24 cellular contexts compared by ENCODE assay signal in the genomic region with DNA sequence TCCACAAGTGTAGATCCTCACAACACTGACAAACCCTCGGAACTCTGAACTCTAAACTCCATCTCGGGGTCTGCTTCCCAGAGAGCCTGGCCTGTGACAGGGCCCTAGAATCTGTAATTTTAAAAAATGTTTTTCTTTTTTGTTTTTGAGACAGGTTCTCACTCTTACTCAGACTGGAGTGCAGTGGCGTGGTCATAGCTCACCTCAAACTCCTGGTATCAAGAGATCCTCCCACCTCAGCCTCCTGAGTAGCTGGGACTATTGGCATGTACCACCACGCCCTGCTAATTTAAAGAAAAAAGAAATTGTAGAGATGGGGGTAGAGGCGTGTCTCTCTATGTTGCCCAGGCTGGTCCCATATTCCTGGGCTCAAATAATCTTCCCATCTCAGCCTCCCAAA. TPM values are rescaled to one million over a fixed set of nuclear protein-coding genes. Genes with fewer than 3 reads are reported as not detected.
A peak's percentile ranks its signal among the peaks of the same experiment; 100 is the strongest.
DNase-seq lines count a peak whose midpoint lies in the region; ATAC-seq lines count a peak whose summit lies in the region.
"Had no signal": no experiment of that assay in that cellular context is flagged by ENCODE, and none has a peak within 500 bp of the region (broad histone marks: within the 10 kb centered on the region; RNA-seq: fewer than 3 reads in every experiment).

No MANE protein-coding gene starts in this region.

- H3K36me3 Mint-ChIP-seq in activated CD8-positive, alpha-beta memory T cell treated with anti-CD3 and anti-CD28 coated beads, Interleukin-2, amount 10 ng/mL, durations not matched to agents 7 days and 5 days = no peaks in the 10 kb centered on the region
- H3K36me3 Mint-ChIP-seq in activated T-helper 17 cell treated with anti-CD3 and anti-CD28 coated beads, Interleukin-2, amount 50 U/mL, for 72 hours (ENCODE audit: low read depth) = no peaks in the 10 kb centered on the region
- no peaks in the 10 kb centered on the region for H3K36me3 Mint-ChIP-seq in stimulated activated effector memory CD8-positive, alpha-beta T cell treated with anti-CD3 and anti-CD28 coated beads, Interleukin-12 subunit alpha, Interleukin-12 subunit beta, amount 100 ng/mL, for 72 hours
- H3K36me3 Mint-ChIP-seq: CD14-positive monocyte; CD4-positive, alpha-beta memory T cell; CD4-positive, CD25-positive, alpha-beta regulatory T cell; CD8-positive, alpha-beta memory T cell had no signal

- peaks cover 34% of the 10 kb centered on the region for H3K27me3 Mint-ChIP-seq in activated CD8-positive, alpha-beta memory T cell treated with anti-CD3 and anti-CD28 coated beads, Interleukin-2, amount 10 ng/mL, durations not matched to agents 7 days and 5 days
- peaks cover 6% of the 10 kb centered on the region for H3K27me3 Mint-ChIP-seq in activated T-helper 17 cell treated with anti-CD3 and anti-CD28 coated beads, Interleukin-2, amount 50 U/mL, for 72 hours

- H3K27ac Mint-ChIP-seq in activated CD8-positive, alpha-beta memory T cell treated with anti-CD3 and anti-CD28 coated beads, Interleukin-2, amount 10 ng/mL, durations not matched to agents 7 days and 5 days = no peak overlapping the region
- no peak overlapping the region for H3K27ac Mint-ChIP-seq in activated T-helper 17 cell treated with anti-CD3 and anti-CD28 coated beads, Interleukin-2, amount 50 U/mL, for 72 hours
- no peak overlapping the region for H3K27ac Mint-ChIP-seq in stimulated activated effector memory CD8-positive, alpha-beta T cell treated with anti-CD3 and anti-CD28 coated beads, Interleukin-12 subunit alpha, Interleukin-12 subunit beta, amount 100 ng/mL, for 72 hours
- H3K27ac Mint-ChIP-seq: CD14-positive monocyte; CD4-positive, alpha-beta memory T cell had no signal

- H3K9me3 Mint-ChIP-seq in activated CD8-positive, alpha-beta memory T cell treated with anti-CD3 and anti-CD28 coated beads, Interleukin-2, amount 10 ng/mL, durations not matched to agents 7 days and 5 days (ENCODE audit: low read depth) = no peaks in the 10 kb centered on the region
- H3K9me3 Mint-ChIP-seq in activated T-helper 17 cell treated with anti-CD3 and anti-CD28 coated beads, Interleukin-2, amount 50 U/mL, for 72 hours = no peaks in the 10 kb centered on the region
- no peaks in the 10 kb centered on the region for H3K9me3 Mint-ChIP-seq in stimulated activated effector memory CD8-positive, alpha-beta T cell treated with anti-CD3 and anti-CD28 coated beads, Interleukin-12 subunit alpha, Interleukin-12 subunit beta, amount 100 ng/mL, for 72 hours
- H3K9me3 Mint-ChIP-seq: CD4-positive, alpha-beta memory T cell; CD4-positive, CD25-positive, alpha-beta regulatory T cell; CD8-positive, alpha-beta memory T cell had no signal

- H3K4me1 Mint-ChIP-seq in activated CD8-positive, alpha-beta memory T cell treated with anti-CD3 and anti-CD28 coated beads, Interleukin-2, amount 10 ng/mL, durations not matched to agents 7 days and 5 days = peaks cover 5% of the 10 kb centered on the region
- no peaks in the 10 kb centered on the region for H3K4me1 Mint-ChIP-seq in activated T-helper 17 cell treated with anti-CD3 and anti-CD28 coated beads, Interleukin-2, amount 50 U/mL, for 72 hours
- no peaks in the 10 kb centered on the region for H3K4me1 Mint-ChIP-seq in stimulated activated effector memory CD8-positive, alpha-beta T cell treated with anti-CD3 and anti-CD28 coated beads, Interleukin-12 subunit alpha, Interleukin-12 subunit beta, amount 100 ng/mL, for 72 hours
- H3K4me1 Mint-ChIP-seq: CD4-positive, alpha-beta memory T cell; CD4-positive, CD25-positive, alpha-beta regulatory T cell; CD8-positive, alpha-beta memory T cell had no signal

- CTCF ChIA-PET in activated CD8-positive, alpha-beta memory T cell treated with anti-CD3 and anti-CD28 coated beads, Interleukin-2, amount 10 ng/mL, durations not matched to agents 7 days and 5 days (lab: Charles Lee) = no interaction called here

- no peak for DNase-seq in activated CD8-positive, alpha-beta memory T cell treated with anti-CD3 and anti-CD28 coated beads, Interleukin-2, amount 10 ng/mL, durations not matched to agents 7 days and 5 days
- no peak for DNase-seq in activated CD8-positive, alpha-beta memory T cell treated with anti-CD3 and anti-CD28 coated beads, Interleukin-2, amount 50 U/mL, for 4 hours
- DNase-seq in left colon (no peak), Right ventricle myocardium superior (no peak)
- DNase-seq in stimulated activated effector memory CD8-positive, alpha-beta T cell treated with anti-CD3 and anti-CD28 coated beads, Interleukin-12 subunit alpha, Interleukin-12 subunit beta, amount 100 ng/mL, for 72 hours (ENCODE audit: low spot score in 2 of 2) = no peak
- DNase-seq: 8988T; ACHN; BE2C; C1 segment of cervical spinal cord; CD4-positive, alpha-beta memory T cell; CD4-positive, CD25-positive, alpha-beta regulatory T cell; CD8-positive, alpha-beta memory T cell; COR-L47; DMS 273 treated with DMSO at 0.1 percent for 48 hours; DMS153; DMS53; DMS79; DND-41; EL had no signal

- peak; percentile 30 for ATAC-seq in activated CD8-positive, alpha-beta memory T cell treated with anti-CD3 and anti-CD28 coated beads, Interleukin-2, amount 10 ng/mL, durations not matched to agents 7 days and 5 days
- ATAC-seq in activated T-helper 17 cell treated with anti-CD3 and anti-CD28 coated beads, Interleukin-2, amount 50 U/mL, for 72 hours (replicated peaks) = peak; percentile 39
- peak; percentile 4 for ATAC-seq in left colon
- ATAC-seq in stimulated activated effector memory CD8-positive, alpha-beta T cell treated with anti-CD3 and anti-CD28 coated beads, Interleukin-12 subunit alpha, Interleukin-12 subunit beta, amount 100 ng/mL, for 72 hours = peak; percentile 27
- ATAC-seq in activated CD4-positive, CD25-positive, alpha-beta regulatory T cell treated with anti-CD3 and anti-CD28 coated beads, Interleukin-2, amount 50 U/mL, for 24 hours = no peak
- ATAC-seq in Right ventricle myocardium superior (ENCODE audit: poor library complexity) = no peak
- ATAC-seq: GM12878 had no signal

- intact Hi-C loops in left colon (cut with DNase I, micrococcal nuclease) (no loop called here), Right ventricle myocardium superior (cut with DNase I) (no loop called here)

- no peak overlapping the region for H3K4me3 Mint-ChIP-seq in activated CD8-positive, alpha-beta memory T cell treated with anti-CD3 and anti-CD28 coated beads, Interleukin-2, amount 10 ng/mL, durations not matched to agents 7 days and 5 days
- no peak overlapping the region for H3K4me3 Mint-ChIP-seq in activated T-helper 17 cell treated with anti-CD3 and anti-CD28 coated beads, Interleukin-2, amount 50 U/mL, for 72 hours
- H3K4me3 Mint-ChIP-seq in stimulated activated effector memory CD8-positive, alpha-beta T cell treated with anti-CD3 and anti-CD28 coated beads, Interleukin-12 subunit alpha, Interleukin-12 subunit beta, amount 100 ng/mL, for 72 hours = no peak overlapping the region
- H3K4me3 Mint-ChIP-seq: CD14-positive monocyte; CD4-positive, alpha-beta memory T cell; CD4-positive, CD25-positive, alpha-beta regulatory T cell; CD8-positive, alpha-beta memory T cell had no signal

RNA-seq across cellular contexts. Expression of gene CRABP1, which starts 26.2 kb away (rescaled TPM):
- not detected for total RNA-seq in activated CD8-positive, alpha-beta memory T cell treated with anti-CD3 and anti-CD28 coated beads, Interleukin-2, amount 10 ng/mL, durations not matched to agents 7 days and 5 days
- total RNA-seq in activated T-helper 17 cell treated with anti-CD3 and anti-CD28 coated beads, Interleukin-2, amount 50 U/mL, for 72 hours = not detected
- total RNA-seq in left colon = 1 to 10 TPM in 1 of 2 donors, under 1 TPM in 1; 0.61 to 1.5 TPM
- not detected for total RNA-seq in Right ventricle myocardium superior
- total RNA-seq: CD4-positive, alpha-beta memory T cell; CD4-positive, CD25-positive, alpha-beta regulatory T cell; CD8-positive, alpha-beta memory T cell; G401 had no signal

Comparison
In these comparisons a context has a peak if more than half of its experiments do, and no peak if none do; other contexts are left out.
1. ATAC-seq: peak in activated CD8-positive, alpha-beta memory T cell treated with anti-CD3 and anti-CD28 coated beads, Interleukin-2, amount 10 ng/mL, durations not matched to agents 7 days and 5 days (single experiment), activated T-helper 17 cell treated with anti-CD3 and anti-CD28 coated beads, Interleukin-2, amount 50 U/mL, for 72 hours (single experiment), left colon (single experiment) and stimulated activated effector memory CD8-positive, alpha-beta T cell treated with anti-CD3 and anti-CD28 coated beads, Interleukin-12 subunit alpha, Interleukin-12 subunit beta, amount 100 ng/mL, for 72 hours (single experiment); none in activated CD4-positive, CD25-positive, alpha-beta regulatory T cell treated with anti-CD3 and anti-CD28 coated beads, Interleukin-2, amount 50 U/mL, for 24 hours (0 of 2) and Right ventricle myocardium superior (single experiment).